In the genomic region with DNA sequence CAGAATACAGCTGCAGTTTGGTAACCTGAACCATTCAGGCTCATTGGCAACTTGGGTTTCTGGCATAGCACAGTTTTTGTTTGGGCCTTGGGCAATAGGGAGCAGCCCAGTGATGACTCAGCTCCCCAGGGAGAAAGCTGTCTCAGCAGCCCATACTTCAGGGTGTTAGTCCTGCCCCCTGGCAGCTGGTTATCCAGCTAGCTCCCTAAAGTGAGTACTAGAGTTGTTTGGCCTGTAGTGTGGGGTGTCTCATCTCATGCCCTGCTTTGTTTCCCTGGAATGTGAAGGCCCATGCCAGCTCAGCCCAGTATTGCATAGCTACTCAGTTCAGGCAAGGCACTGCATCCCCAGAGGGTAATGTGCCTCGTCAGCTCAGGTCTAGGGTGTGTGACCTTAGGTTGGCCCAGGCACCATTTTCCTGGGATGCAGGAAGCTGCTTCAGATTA, we compare ENCODE assay signal across 1 cellular context.
A peak's percentile ranks its signal among the peaks of the same experiment; 100 is the strongest.
TF ChIP-seq lines count a peak whose summit lies in the region.

No MANE protein-coding gene starts in this region.

TF ChIP-seq in HepG2, 621 proteins besides CTCF, POLR2A, EP300 and RAD21:
- TF ChIP-seq ZNF142 (CRISPR knock-in tag; IDR thresholded peaks at IDR 0.05) (no peak), MAFK (conservative IDR thresholded peaks at IDR 0.05 in 1 of 2, IDR thresholded peaks at IDR 0.05 in 1 of 2; ENCODE audit: low read length in 2 of 2) (0 out of 4 replicates have a peak, but pooled peaks have one; percentile 13 to 22), CAMTA2 (CRISPR knock-in tag; IDR thresholded peaks at IDR 0.05; ENCODE audit: borderline replicate concordance) (0 out of 2 replicates have a peak, but pooled peaks have one; percentile 29), RBM22 (optimal IDR thresholded peaks at IDR 0.05; ENCODE audit: low read length) (peak; percentile 73), ZNF292 (CRISPR knock-in tag; IDR thresholded peaks at IDR 0.05; ENCODE audit: borderline replicate concordance, low read depth) (no peak), ZFAT (CRISPR knock-in tag; conservative IDR thresholded peaks at IDR 0.05) (no peak), POLR2G (IDR thresholded peaks at IDR 0.05; ENCODE audit: low read depth, low read length) (peak; percentile 18; the same call in 1 of the 2 replicates), SSRP1 (CRISPR knock-in tag; IDR thresholded peaks at IDR 0.05) (0 out of 2 replicates have a peak, but pooled peaks have one; percentile 4), ZNF747 (CRISPR knock-in tag; IDR thresholded peaks at IDR 0.05; ENCODE audit: borderline replicate concordance) (0 out of 2 replicates have a peak, but pooled peaks have one; percentile 23), ZNF691 (CRISPR knock-in tag; IDR thresholded peaks at IDR 0.05; ENCODE audit: borderline replicate concordance, low read depth) (no peak), NFATC3 (CRISPR knock-in tag; IDR thresholded peaks at IDR 0.05) (no peak), FOSL2 (CRISPR knock-in tag; IDR thresholded peaks at IDR 0.05) (peak; percentile 49; the same call in 1 of the 2 replicates), ZNF552 (CRISPR knock-in tag; IDR thresholded peaks at IDR 0.05; ENCODE audit: borderline replicate concordance) (no peak), SALL1 (CRISPR knock-in tag; IDR thresholded peaks at IDR 0.05) (0 out of 2 replicates have a peak, but pooled peaks have one; percentile 3), CREB1 (IDR thresholded peaks at IDR 0.05) (no peak), CREB1 (CRISPR knock-in tag; IDR thresholded peaks at IDR 0.05) (no peak)
